ENCODE assay signal across 2 cellular contexts in genomic region chr7:65951837-65952578, GRCh38.
TF ChIP-seq lines count a peak whose summit lies in the region.

No MANE protein-coding gene starts in this region.

TF ChIP-seq in HEK293, 187 proteins besides CTCF, POLR2A, EP300 and RAD21 (continued from another document and continues in another):
- TF ChIP-seq ZNF362 (tag by site-specific recombination; IDR thresholded peaks at IDR 0.05) (no peak), MYNN (tag by site-specific recombination; IDR thresholded peaks at IDR 0.05; ENCODE audit: borderline replicate concordance) (no peak), REPIN1 (tag by site-specific recombination; IDR thresholded peaks at IDR 0.05; ENCODE audit: low read depth) (no peak), ZNF23 (tag by site-specific recombination; IDR thresholded peaks at IDR 0.05; ENCODE audit: borderline replicate concordance) (no peak), ZSCAN23 (tag by site-specific recombination; IDR thresholded peaks at IDR 0.05) (no peak), ZNF660 (tag by site-specific recombination; IDR thresholded peaks at IDR 0.05) (no peak), MZF1 (tag by site-specific recombination; IDR thresholded peaks at IDR 0.05; ENCODE audit: borderline replicate concordance) (no peak), SCRT2 (tag by site-specific recombination; IDR thresholded peaks at IDR 0.05) (peak; percentile 77), ZNF394 (tag by site-specific recombination; IDR thresholded peaks at IDR 0.05; ENCODE audit: borderline replicate concordance) (no peak), SP7 (tag by site-specific recombination; IDR thresholded peaks at IDR 0.05) (no peak), ZNF768 (tag by site-specific recombination; IDR thresholded peaks at IDR 0.05) (no peak), ZBTB17 (tag by site-specific recombination; IDR thresholded peaks at IDR 0.05) (peak; percentile 61), ZNF544 (tag by site-specific recombination; IDR thresholded peaks at IDR 0.05) (no peak), ZNF211 (tag by site-specific recombination; IDR thresholded peaks at IDR 0.05; ENCODE audit: low read depth) (no peak), ZNF335 (tag by site-specific recombination; conservative IDR thresholded peaks at IDR 0.05) (no peak), GLIS1 (tag by site-specific recombination; IDR thresholded peaks at IDR 0.05) (no peak), ZNF521 (tag by site-specific recombination; IDR thresholded peaks at IDR 0.05) (no peak), ATF2 (tag by site-specific recombination; IDR thresholded peaks at IDR 0.05; ENCODE audit: low read depth) (peak; percentile 87), ZFP69B (tag by site-specific recombination; IDR thresholded peaks at IDR 0.05) (no peak), ZNF423 (tag by site-specific recombination; IDR thresholded peaks at IDR 0.05) (no peak), ZNF114 (tag by site-specific recombination; IDR thresholded peaks at IDR 0.05) (no peak), ZNF248 (tag by site-specific recombination; IDR thresholded peaks at IDR 0.05) (no peak), ZNF140 (tag by site-specific recombination; IDR thresholded peaks at IDR 0.05) (no peak), ZNF324 (tag by site-specific recombination; IDR thresholded peaks at IDR 0.05) (no peak), KLF17 (tag by site-specific recombination; IDR thresholded peaks at IDR 0.05) (no peak), ZNF10 (tag by site-specific recombination; IDR thresholded peaks at IDR 0.05) (no peak), ZNF626 (tag by site-specific recombination; IDR thresholded peaks at IDR 0.05) (no peak), ZNF19 (tag by site-specific recombination; IDR thresholded peaks at IDR 0.05; ENCODE audit: low read depth) (no peak), PRDM1 (tag by site-specific recombination; IDR thresholded peaks at IDR 0.05) (no peak), ZNF777 (tag by site-specific recombination; IDR thresholded peaks at IDR 0.05; ENCODE audit: borderline replicate concordance) (no peak), ZSCAN30 (tag by site-specific recombination; IDR thresholded peaks at IDR 0.05) (no peak), ZNF571 (tag by site-specific recombination; IDR thresholded peaks at IDR 0.05) (no peak), ZNF138 (tag by site-specific recombination; IDR thresholded peaks at IDR 0.05; ENCODE audit: borderline replicate concordance) (no peak), ZNF747 (tag by site-specific recombination; IDR thresholded peaks at IDR 0.05) (no peak), ZNF677 (tag by site-specific recombination; IDR thresholded peaks at IDR 0.05) (no peak), ZBTB8A (tag by site-specific recombination; IDR thresholded peaks at IDR 0.05) (no peak), ZNF837 (tag by site-specific recombination; IDR thresholded peaks at IDR 0.05) (no peak), ZNF473 (tag by site-specific recombination; IDR thresholded peaks at IDR 0.05) (no peak), ZNF514 (tag by site-specific recombination; IDR thresholded peaks at IDR 0.05) (no peak), ZNF610 (tag by site-specific recombination; IDR thresholded peaks at IDR 0.05; ENCODE audit: borderline replicate concordance) (no peak), MEIS1 (CRISPR knock-in tag; IDR thresholded peaks at IDR 0.05; ENCODE audit: borderline replicate concordance) (no peak), OSR2 (tag by site-specific recombination; IDR thresholded peaks at IDR 0.05) (peak; percentile 69), KLF7 (tag by site-specific recombination; IDR thresholded peaks at IDR 0.05; ENCODE audit: borderline replicate concordance) (no peak), ZNF311 (tag by site-specific recombination; IDR thresholded peaks at IDR 0.05; ENCODE audit: borderline replicate concordance) (no peak)

TF ChIP-seq in K562, 482 proteins besides CTCF, POLR2A, EP300 and RAD21 (continued from another document):
- no peak for TF ChIP-seq RBM22 (IDR thresholded peaks at IDR 0.05; ENCODE audit: low read depth, low read length, poor library complexity, severe bottlenecking)
